Comparison of ENCODE assay signal across 27 cellular contexts in the genomic region with DNA sequence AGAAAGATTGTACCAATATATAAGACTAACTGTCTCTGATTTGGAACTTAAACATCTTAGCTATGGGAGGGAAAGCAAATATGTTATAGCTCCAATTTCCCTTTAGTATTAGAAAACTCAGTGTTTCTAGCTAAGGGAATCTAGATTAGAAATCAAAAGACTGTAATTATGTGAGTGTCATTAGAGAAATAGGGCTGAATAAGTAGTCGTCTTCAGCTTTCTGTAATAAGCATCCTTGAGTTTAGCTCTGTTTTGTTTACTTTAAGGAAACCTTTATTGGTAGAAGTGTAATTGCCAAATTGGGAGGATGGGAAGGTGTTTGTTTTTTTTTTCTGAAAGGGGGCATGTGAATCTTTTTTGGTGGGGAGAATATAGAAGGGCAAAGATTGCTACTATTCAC. TPM values are rescaled to one million over a fixed set of nuclear protein-coding genes. Genes with fewer than 3 reads are reported as not detected.
A peak's percentile ranks its signal among the peaks of the same experiment; 100 is the strongest.
DNase-seq lines count a peak whose midpoint lies in the region; ATAC-seq, FAIRE-seq and TF ChIP-seq lines count a peak whose summit lies in the region.
"Had no signal": no experiment of that assay in that cellular context is flagged by ENCODE, and none has a peak within 500 bp of the region (broad histone marks: within the 10 kb centered on the region; RNA-seq: fewer than 3 reads in every experiment).

No MANE protein-coding gene starts in this region.

- peak overlapping the region; percentile 42 to 76 (median 65) for H3K27ac Mint-ChIP-seq in IgD-negative memory B cell
- peak overlapping the region; percentile 66 for H3K27ac Mint-ChIP-seq in activated B cell treated with CpG ODN at 0.5 μM for 24 hours
- H3K27ac Mint-ChIP-seq in natural killer cell, result peak overlapping the region; percentile 4 to 10
- H3K27ac Mint-ChIP-seq: activated CD8-positive, alpha-beta T cell treated with anti-CD3 and anti-CD28 coated beads, Interleukin-2, amount 10 ng/mL, durations not matched to agents 7 days and 5 days; T-cell had no signal

- TF ChIP-seq CTCF in activated B cell treated with CpG ODN at 0.5 μM for 24 hours (IDR thresholded peaks at IDR 0.05), result no peak
- no peak for TF ChIP-seq CTCF in natural killer cell (IDR thresholded peaks at IDR 0.05)

- H3K4me1 Mint-ChIP-seq in IgD-negative memory B cell (peaks cover 48 to 56% (median 50%) of the 10 kb centered on the region in 3 donors), activated B cell treated with CpG ODN at 0.5 μM for 24 hours (peaks cover 80% of the 10 kb centered on the region), natural killer cell (peaks cover 55% of the 10 kb centered on the region in 2 donors)

- DNase-seq in GM19239 (ENCODE audit: insufficient read length, low spot score), result no peak
- no peak for DNase-seq in activated B cell treated with CpG ODN at 0.5 μM for 24 hours
- DNase-seq in natural killer cell, result no peak
- no peak for DNase-seq in inferior parietal cortex (ENCODE audit: extremely low spot score)
- DNase-seq in Kasumi-1 (lab: John Stamatoyannopoulos, UW), result no peak
- DNase-seq: activated CD4-positive, alpha-beta T cell treated with anti-CD3 and anti-CD28 coated beads for 1 hour; activated CD8-positive, alpha-beta T cell treated with anti-CD3 and anti-CD28 coated beads, Interleukin-2, amount 10 ng/mL, durations not matched to agents 7 days and 5 days; activated naive CD4-positive, alpha-beta T cell; anterior cingulate cortex; colonic mucosa; DMS79 treated with DMSO at 0.1 percent for 48 hours; effector memory CD4-positive, alpha-beta T cell; foreskin fibroblast; GM23248; heart left ventricle; NCI-H2029; NCI-H226; nucleus accumbens; psoas muscle; sigmoid colon; stimulated activated naive CD4-positive, alpha-beta T cell; T-cell; testis had no signal

- H3K27me3 Mint-ChIP-seq in IgD-negative memory B cell, result no peaks in the 10 kb centered on the region
- H3K27me3 Mint-ChIP-seq in activated B cell treated with CpG ODN at 0.5 μM for 24 hours, result no peaks in the 10 kb centered on the region
- no peaks in the 10 kb centered on the region for H3K27me3 Mint-ChIP-seq in natural killer cell (ENCODE audit: low read depth in 2 of 2)
- H3K27me3 Mint-ChIP-seq: T-cell had no signal

- peak overlapping the region; percentile 68 to 70 (median 68) for H3K4me3 Mint-ChIP-seq in IgD-negative memory B cell
- H3K4me3 Mint-ChIP-seq in activated B cell treated with CpG ODN at 0.5 μM for 24 hours, result peak overlapping the region; percentile 45
- no peak overlapping the region for H3K4me3 Mint-ChIP-seq in natural killer cell
- H3K4me3 Mint-ChIP-seq: activated CD8-positive, alpha-beta T cell treated with anti-CD3 and anti-CD28 coated beads, Interleukin-2, amount 10 ng/mL, durations not matched to agents 7 days and 5 days had no signal

- CTCF ChIA-PET in activated B cell treated with CpG ODN at 0.5 μM for 24 hours (lab: Charles Lee), result interaction anchor here (0.6 to 1.2 kb wide), 2 partner anchors 54 to 359 kb away, joined by 3 read pairs; no protein-coding TSS in a partner anchor

- POLR2A ChIA-PET in activated B cell treated with CpG ODN at 0.5 μM for 24 hours (lab: Charles Lee), result interaction anchor here (0.7 to 0.8 kb wide), 2 partner anchors 45 to 49 kb away, joined by 3 read pairs; no protein-coding TSS in a partner anchor

- intact Hi-C loops in activated B cell treated with CpG ODN at 0.5 μM for 24 hours (cut with micrococcal nuclease) (no loop called here), natural killer cell (cut with micrococcal nuclease) (loop anchor here (10.0 kb wide), 1 partner anchor 259 kb away; no protein-coding TSS in a partner anchor)

- ATAC-seq in activated B cell treated with CpG ODN at 0.5 μM for 24 hours (ENCODE audit: low read depth) (no peak), natural killer cell (no peak), GM18909 (IDR thresholded peaks at IDR 0.05; ENCODE audit: poor library complexity, unreplicated experiment) (no peak)
- ATAC-seq: activated CD8-positive, alpha-beta T cell treated with anti-CD3 and anti-CD28 coated beads, Interleukin-2, amount 10 ng/mL, durations not matched to agents 7 days and 5 days; esophagus mucosa; heart left ventricle; psoas muscle; T-cell had no signal

- H3K36me3 Mint-ChIP-seq in IgD-negative memory B cell, result peaks cover 6% of the 10 kb centered on the region
- peaks cover 16% of the 10 kb centered on the region for H3K36me3 Mint-ChIP-seq in activated B cell treated with CpG ODN at 0.5 μM for 24 hours (ENCODE audit: low read depth)
- no peaks in the 10 kb centered on the region for H3K36me3 Mint-ChIP-seq in natural killer cell

- FAIRE-seq in GM19239 (lab: Jason Lieb, UNC), result peak; percentile 51
- FAIRE-seq: TTC549 had no signal

- H3K9me3 Mint-ChIP-seq in IgD-negative memory B cell (no peaks in the 10 kb centered on the region), activated B cell treated with CpG ODN at 0.5 μM for 24 hours (no peaks in the 10 kb centered on the region), natural killer cell (no peaks in the 10 kb centered on the region)
- H3K9me3 Mint-ChIP-seq: T-cell had no signal

RNA-seq across cellular contexts. Expression of gene DMXL1, which starts 5.2 kb away (rescaled TPM):
- 41.0 TPM for polyA plus RNA-seq in IgD-negative memory B cell
- 66.8 and 76.9 TPM in 2 replicates for total RNA-seq in activated B cell treated with CpG ODN at 0.5 μM for 24 hours
- 10 to 100 TPM; 36.7 to 43.0 (median 39.9) TPM for total RNA-seq in natural killer cell

Comparison
In these comparisons a context has a peak if more than half of its experiments do, and no peak if none do; other contexts are left out.
1. H3K27ac Mint-ChIP-seq: peak in every context shown above with its lines; median percentile 66 in activated B cell treated with CpG ODN at 0.5 μM for 24 hours; 65 in IgD-negative memory B cell; 7 in natural killer cell.